16 cellular contexts compared by ENCODE assay signal in the genomic region with DNA sequence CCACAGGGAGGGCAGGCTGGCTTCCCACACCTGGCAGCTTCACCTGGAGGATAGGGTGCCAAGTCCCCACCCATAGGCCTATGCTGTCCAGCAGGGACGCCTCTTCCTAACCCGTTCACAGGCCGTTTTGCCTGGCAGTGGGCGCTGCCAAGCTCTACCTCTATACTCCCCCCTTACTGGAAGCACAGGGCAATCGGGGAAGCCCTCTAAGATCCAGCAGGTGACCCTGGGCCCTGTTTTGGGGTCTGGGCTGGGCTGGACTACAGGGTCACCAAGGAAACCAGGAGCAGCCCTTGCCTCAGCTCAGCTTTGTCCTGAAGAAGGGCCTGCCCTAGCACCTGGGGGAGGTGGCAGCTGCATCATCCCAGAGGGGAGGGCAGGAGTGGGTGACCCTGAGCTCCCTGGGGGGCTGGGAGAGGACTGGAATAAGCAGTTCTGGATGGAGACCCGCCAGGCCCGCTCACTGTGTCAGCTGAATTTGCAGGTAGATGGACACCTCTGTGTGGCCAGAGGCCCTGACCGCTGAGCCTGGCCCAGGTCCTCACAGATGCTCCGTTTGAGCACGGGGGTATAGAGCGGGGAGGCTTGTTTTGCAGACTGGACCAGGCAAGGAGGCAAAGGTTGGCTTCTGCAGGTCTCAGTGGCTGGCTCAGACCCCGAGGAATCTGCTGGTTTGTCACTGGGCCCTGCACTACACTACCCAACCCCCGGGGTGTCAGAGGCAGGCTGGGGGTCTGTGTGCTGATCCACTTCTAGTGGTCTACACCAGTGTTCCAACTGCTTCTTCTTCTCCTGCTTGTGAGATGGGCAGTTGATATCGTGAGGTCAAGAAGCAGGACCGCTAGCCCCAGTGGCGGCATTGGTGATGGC.
A peak's percentile ranks its signal among the peaks of the same experiment; 100 is the strongest.
DNase-seq lines count a peak whose midpoint lies in the region; ATAC-seq and TF ChIP-seq lines count a peak whose summit lies in the region.
"Had no signal": no experiment of that assay in that cellular context is flagged by ENCODE, and none has a peak within 500 bp of the region (broad histone marks: within the 10 kb centered on the region; RNA-seq: fewer than 3 reads in every experiment).

No MANE protein-coding gene starts in this region.

- no peak overlapping the region for H4K5ac ChIP-seq in IMR-90 (ENCODE audit: low read depth, low read length)

- no peaks in the 10 kb centered on the region for H3K9me1 ChIP-seq in IMR-90 (ENCODE audit: insufficient read depth, low read length)

- H3K18ac ChIP-seq in IMR-90 (ENCODE audit: low read depth, low read length), result no peak overlapping the region

- no peak overlapping the region for H2BK20ac ChIP-seq in IMR-90 (ENCODE audit: low read depth, low read length)

- H3K36me3 ChIP-seq in IMR-90 (ENCODE audit: control insufficient read depth, insufficient read depth, low read length), result no peaks in the 10 kb centered on the region
- no peaks in the 10 kb centered on the region for H3K36me3 ChIP-seq in hepatocyte (replicated peaks; ENCODE audit: insufficient read depth, low read depth)
- no peaks in the 10 kb centered on the region for H3K36me3 ChIP-seq in naive thymus-derived CD4-positive, alpha-beta T cell (ENCODE audit: control insufficient read depth in 2 of 3, insufficient read depth in 3 of 3, low read length in 3 of 3)
- no peaks in the 10 kb centered on the region for H3K36me3 ChIP-seq in vagina

- no peak overlapping the region for H2BK15ac ChIP-seq in IMR-90 (ENCODE audit: low read depth, low read length)

- H2AFZ ChIP-seq in IMR-90 (replicated peaks; ENCODE audit: low read length, poor library complexity), result peak overlapping the region; percentile 43
- H2AFZ ChIP-seq in hepatocyte, result no peak overlapping the region

- H2AK9ac ChIP-seq in IMR-90 (replicated peaks; ENCODE audit: low read depth, low read length, poor library complexity), result no peak overlapping the region

- BruUV-seq in IMR-90 (replicated peaks; lab: Mats Ljungman, UMichigan), result no TSS peak

- no peaks in the 10 kb centered on the region for H4K20me1 ChIP-seq in IMR-90 (ENCODE audit: insufficient read depth, low read length)
- no peaks in the 10 kb centered on the region for H4K20me1 ChIP-seq in hepatocyte (ENCODE audit: insufficient read depth, poor library complexity, severe bottlenecking)

- H3K4ac ChIP-seq in IMR-90 (ENCODE audit: low read depth, low read length), result no peak overlapping the region

- H3K56ac ChIP-seq in IMR-90 (ENCODE audit: extremely low read depth, insufficient read depth, low read length), result no peak overlapping the region

- H3K79me1 ChIP-seq in IMR-90 (ENCODE audit: low read depth in 1 of 2, low read length in 2 of 2), result no peaks in the 10 kb centered on the region

- no peak overlapping the region for H3K9ac ChIP-seq in IMR-90 (ENCODE audit: low read depth, low read length)

- H3K4me3 Mint-ChIP-seq in naive thymus-derived CD4-positive, alpha-beta T cell, result no peak overlapping the region
- H3K4me3 Mint-ChIP-seq in stimulated activated effector memory CD8-positive, alpha-beta T cell treated with anti-CD3 and anti-CD28 coated beads, Interleukin-12 subunit alpha, Interleukin-12 subunit beta, amount 100 ng/mL, for 72 hours, result no peak overlapping the region
- H3K4me3 Mint-ChIP-seq in activated CD4-positive, alpha-beta memory T cell treated with anti-CD3 and anti-CD28 coated beads, Interleukin-2, amount 10 ng/mL, durations not matched to agents 7 days and 5 days, result no peak overlapping the region
- H3K4me3 Mint-ChIP-seq in CD4-positive, alpha-beta T cell, result no peak overlapping the region
- H3K4me3 Mint-ChIP-seq: B cell; CD4-positive, CD25-positive, alpha-beta regulatory T cell had no signal

- H3K9me3 Mint-ChIP-seq in naive thymus-derived CD4-positive, alpha-beta T cell, result no peaks in the 10 kb centered on the region
- no peaks in the 10 kb centered on the region for H3K9me3 Mint-ChIP-seq in stimulated activated effector memory CD8-positive, alpha-beta T cell treated with anti-CD3 and anti-CD28 coated beads, Interleukin-12 subunit alpha, Interleukin-12 subunit beta, amount 100 ng/mL, for 72 hours
- no peaks in the 10 kb centered on the region for H3K9me3 Mint-ChIP-seq in activated CD4-positive, alpha-beta memory T cell treated with anti-CD3 and anti-CD28 coated beads, Interleukin-2, amount 10 ng/mL, durations not matched to agents 7 days and 5 days
- H3K9me3 Mint-ChIP-seq in CD4-positive, alpha-beta T cell, result no peaks in the 10 kb centered on the region

- H3K23ac ChIP-seq in IMR-90 (ENCODE audit: low read depth, low read length), result no peak overlapping the region

- no peaks in the 10 kb centered on the region for H3K36me3 Mint-ChIP-seq in naive thymus-derived CD4-positive, alpha-beta T cell
- no peaks in the 10 kb centered on the region for H3K36me3 Mint-ChIP-seq in stimulated activated effector memory CD8-positive, alpha-beta T cell treated with anti-CD3 and anti-CD28 coated beads, Interleukin-12 subunit alpha, Interleukin-12 subunit beta, amount 100 ng/mL, for 72 hours
- no peaks in the 10 kb centered on the region for H3K36me3 Mint-ChIP-seq in activated CD4-positive, alpha-beta memory T cell treated with anti-CD3 and anti-CD28 coated beads, Interleukin-2, amount 10 ng/mL, durations not matched to agents 7 days and 5 days (ENCODE audit: low read depth)
- no peaks in the 10 kb centered on the region for H3K36me3 Mint-ChIP-seq in CD4-positive, alpha-beta T cell (ENCODE audit: low read depth)
- H3K36me3 Mint-ChIP-seq: CD4-positive, CD25-positive, alpha-beta regulatory T cell had no signal

- POLR2A ChIA-PET in IMR-90 (lab: Charles Lee; ENCODE audit: unreplicated experiment), result no interaction called here
- POLR2A ChIA-PET in naive thymus-derived CD4-positive, alpha-beta T cell (lab: Charles Lee), result no interaction called here
- POLR2A ChIA-PET in activated CD4-positive, alpha-beta memory T cell treated with anti-CD3 and anti-CD28 coated beads, Interleukin-2, amount 10 ng/mL, durations not matched to agents 7 days and 5 days (lab: Charles Lee), result no interaction called here
- POLR2A ChIA-PET in CD4-positive, alpha-beta T cell (lab: Charles Lee), result no interaction called here

- dilution Hi-C loops in IMR-90 (cut with HindIII; ENCODE audit: low sequenced_read_pairs, unreplicated experiment), result no loop called here

- no peak for DNase-seq in IMR-90
- DNase-seq in hepatocyte (ENCODE audit: low spot score), result peak; percentile 3
- DNase-seq in naive thymus-derived CD4-positive, alpha-beta T cell, result no peak
- DNase-seq in vagina (ENCODE audit: extremely low spot score in 2 of 2), result peak; percentile 80 to 93
- no peak for DNase-seq in stimulated activated effector memory CD8-positive, alpha-beta T cell treated with anti-CD3 and anti-CD28 coated beads, Interleukin-12 subunit alpha, Interleukin-12 subunit beta, amount 100 ng/mL, for 72 hours (ENCODE audit: low spot score in 2 of 2)
- no peak for DNase-seq in activated CD4-positive, alpha-beta memory T cell treated with anti-CD3 and anti-CD28 coated beads, Interleukin-2, amount 10 ng/mL, durations not matched to agents 7 days and 5 days
- no peak for DNase-seq in CD4-positive, alpha-beta T cell
- DNase-seq: CD4-positive, CD25-positive, alpha-beta regulatory T cell; EL; HCEC 1CT; NCI-H187 treated with DMSO at 0.1 percent for 48 hours; NCI-H2171; NCI-H446; NK-92 treated with Interleukin-12 subunit alpha and Interleukin-12 subunit beta, amount 100 ng/mL, for 24 hours had no signal

- H3K27me3 ChIP-seq in IMR-90 (ENCODE audit: control insufficient read depth, insufficient read depth, low read length), result peaks cover 2% of the 10 kb centered on the region; the same call in 1 of the 2 replicates
- H3K27me3 ChIP-seq in hepatocyte, result no peaks in the 10 kb centered on the region
- H3K27me3 ChIP-seq in naive thymus-derived CD4-positive, alpha-beta T cell (ENCODE audit: control insufficient read depth in 2 of 2, insufficient read depth in 2 of 2, low read length in 2 of 2), result no peaks in the 10 kb centered on the region
- no peaks in the 10 kb centered on the region for H3K27me3 ChIP-seq in vagina
- H3K27me3 ChIP-seq in CD4-positive, alpha-beta T cell (ENCODE audit: control insufficient read depth, insufficient read depth, low read length), result no peaks in the 10 kb centered on the region

- H3K27ac ChIP-seq in IMR-90 (ENCODE audit: insufficient read depth, low read length) (no peak overlapping the region), hepatocyte (no peak overlapping the region), vagina (no peak overlapping the region)
- H3K27ac ChIP-seq in naive thymus-derived CD4-positive, alpha-beta T cell (ENCODE audit: low read depth, low read length), result no peak overlapping the region
- no peak overlapping the region for H3K27ac ChIP-seq in CD4-positive, alpha-beta T cell (ENCODE audit: low read depth, low read length)
- H3K27ac ChIP-seq: HL-60 had no signal

- H3K9me2 ChIP-seq in hepatocyte (replicated peaks; ENCODE audit: insufficient read depth), result no peaks in the 10 kb centered on the region

- no peak overlapping the region for H4K91ac ChIP-seq in IMR-90 (ENCODE audit: insufficient read depth, low read depth, low read length)

- H2BK5ac ChIP-seq in IMR-90 (ENCODE audit: low read depth, low read length, poor library complexity, severe bottlenecking), result no peak overlapping the region

- no peak overlapping the region for H4K8ac ChIP-seq in IMR-90 (ENCODE audit: low read depth in 2 of 2, low read length in 2 of 2)

- no peaks in the 10 kb centered on the region for H3K79me2 ChIP-seq in hepatocyte

- no peak for TF ChIP-seq POLR2A in IMR-90 (IDR thresholded peaks at IDR 0.05; ENCODE audit: low read depth, low read length)
- no peak for TF ChIP-seq POLR2A in vagina (IDR thresholded peaks at IDR 0.05)

- in situ Hi-C loops in IMR-90 (cut with MboI; ENCODE audit: low sequenced_read_pairs), result no loop called here

- no peaks in the 10 kb centered on the region for H3K9me3 ChIP-seq in IMR-90 (ENCODE audit: control insufficient read depth, insufficient read depth, low read length)
- no peaks in the 10 kb centered on the region for H3K9me3 ChIP-seq in hepatocyte (ENCODE audit: low read depth)
- no peaks in the 10 kb centered on the region for H3K9me3 ChIP-seq in naive thymus-derived CD4-positive, alpha-beta T cell (ENCODE audit: control insufficient read depth in 2 of 3, low read length in 3 of 3)
- H3K9me3 ChIP-seq in vagina, result no peaks in the 10 kb centered on the region
- no peaks in the 10 kb centered on the region for H3K9me3 ChIP-seq in CD4-positive, alpha-beta T cell (ENCODE audit: control insufficient read depth, low read length)

- no peak for TF ChIP-seq RAD21 in IMR-90 (IDR thresholded peaks at IDR 0.05; ENCODE audit: low read length)

- no peak overlapping the region for H3K27ac Mint-ChIP-seq in naive thymus-derived CD4-positive, alpha-beta T cell
- no peak overlapping the region for H3K27ac Mint-ChIP-seq in stimulated activated effector memory CD8-positive, alpha-beta T cell treated with anti-CD3 and anti-CD28 coated beads, Interleukin-12 subunit alpha, Interleukin-12 subunit beta, amount 100 ng/mL, for 72 hours
- H3K27ac Mint-ChIP-seq in activated CD4-positive, alpha-beta memory T cell treated with anti-CD3 and anti-CD28 coated beads, Interleukin-2, amount 10 ng/mL, durations not matched to agents 7 days and 5 days, result no peak overlapping the region
- no peak overlapping the region for H3K27ac Mint-ChIP-seq in CD4-positive, alpha-beta T cell
- H3K27ac Mint-ChIP-seq: B cell; CD4-positive, CD25-positive, alpha-beta regulatory T cell had no signal

- no peak for ATAC-seq in IMR-90 (ENCODE audit: low read depth)
- ATAC-seq in naive thymus-derived CD4-positive, alpha-beta T cell, result peak; percentile 20
- ATAC-seq in stimulated activated effector memory CD8-positive, alpha-beta T cell treated with anti-CD3 and anti-CD28 coated beads, Interleukin-12 subunit alpha, Interleukin-12 subunit beta, amount 100 ng/mL, for 72 hours, result no peak
- no peak for ATAC-seq in CD4-positive, alpha-beta T cell (ENCODE audit: poor library complexity)

- no peak overlapping the region for H2AK5ac ChIP-seq in IMR-90 (ENCODE audit: low read depth, low read length)

- no peaks in the 10 kb centered on the region for H3K4me1 Mint-ChIP-seq in naive thymus-derived CD4-positive, alpha-beta T cell
- no peaks in the 10 kb centered on the region for H3K4me1 Mint-ChIP-seq in stimulated activated effector memory CD8-positive, alpha-beta T cell treated with anti-CD3 and anti-CD28 coated beads, Interleukin-12 subunit alpha, Interleukin-12 subunit beta, amount 100 ng/mL, for 72 hours
- no peaks in the 10 kb centered on the region for H3K4me1 Mint-ChIP-seq in activated CD4-positive, alpha-beta memory T cell treated with anti-CD3 and anti-CD28 coated beads, Interleukin-2, amount 10 ng/mL, durations not matched to agents 7 days and 5 days
- H3K4me1 Mint-ChIP-seq in CD4-positive, alpha-beta T cell (ENCODE audit: low read depth), result no peaks in the 10 kb centered on the region
- H3K4me1 Mint-ChIP-seq: B cell; CD4-positive, CD25-positive, alpha-beta regulatory T cell had no signal

- intact Hi-C loops in IMR-90 (cut with micrococcal nuclease), result no loop called here
- intact Hi-C loops in naive thymus-derived CD4-positive, alpha-beta T cell (cut with micrococcal nuclease), result no loop called here
- intact Hi-C loops in vagina (cut with DNase I), result no loop called here
- intact Hi-C loops in CD4-positive, alpha-beta T cell (cut with DNase I, micrococcal nuclease), result no loop called here

- H3K4me1 ChIP-seq in IMR-90 (ENCODE audit: control insufficient read depth, insufficient read depth, low read length), result no peaks in the 10 kb centered on the region
- no peaks in the 10 kb centered on the region for H3K4me1 ChIP-seq in hepatocyte (ENCODE audit: insufficient read depth)
- H3K4me1 ChIP-seq in naive thymus-derived CD4-positive, alpha-beta T cell (ENCODE audit: control insufficient read depth in 2 of 2, insufficient read depth in 2 of 2, low read length in 2 of 2), result no peaks in the 10 kb centered on the region
- no peaks in the 10 kb centered on the region for H3K4me1 ChIP-seq in vagina

- H3K4me2 ChIP-seq in IMR-90 (ENCODE audit: low read depth, low read length) (no peak overlapping the region), hepatocyte (no peak overlapping the region)

- 75% methylated on average over 4 of the region's 16 CpGs; no CpG with 5 or more reads in 1 of the 2 experiments for WGBS in IMR-90 (ENCODE audit: extremely low coverage in 2 of 2, insufficient read length in 1 of 2), 2 experiments
- WGBS in hepatocyte (ENCODE audit: low lambda C conversion rate, missing lambda C conversion rate), result 91% methylated on average over 15 of the region's 16 CpGs

- CTCF ChIA-PET in IMR-90 (lab: Yijun Ruan, JAX), result interaction anchor here (0.5 kb wide), 1 partner anchor 201 kb away, joined by 3 read pairs; no protein-coding TSS in a partner anchor
- CTCF ChIA-PET in naive thymus-derived CD4-positive, alpha-beta T cell (lab: Charles Lee), result no interaction called here
- CTCF ChIA-PET in activated CD4-positive, alpha-beta memory T cell treated with anti-CD3 and anti-CD28 coated beads, Interleukin-2, amount 10 ng/mL, durations not matched to agents 7 days and 5 days (lab: Charles Lee), result no interaction called here
- CTCF ChIA-PET in CD4-positive, alpha-beta T cell (lab: Charles Lee), result no interaction called here

- peaks cover 0 to 8% (median 5%) of the 10 kb centered on the region in 5 donors for H3K27me3 Mint-ChIP-seq in naive thymus-derived CD4-positive, alpha-beta T cell
- H3K27me3 Mint-ChIP-seq in activated CD4-positive, alpha-beta memory T cell treated with anti-CD3 and anti-CD28 coated beads, Interleukin-2, amount 10 ng/mL, durations not matched to agents 7 days and 5 days, result no peaks in the 10 kb centered on the region
- no peaks in the 10 kb centered on the region for H3K27me3 Mint-ChIP-seq in CD4-positive, alpha-beta T cell
- H3K27me3 Mint-ChIP-seq: B cell; CD4-positive, CD25-positive, alpha-beta regulatory T cell had no signal

- no peak overlapping the region for H3K14ac ChIP-seq in IMR-90 (replicated peaks; ENCODE audit: low read depth, low read length)

- H2BK120ac ChIP-seq in IMR-90 (ENCODE audit: low read depth, low read length), result no peak overlapping the region

- no peak overlapping the region for H3K4me3 ChIP-seq in IMR-90 (ENCODE audit: insufficient read depth, low read depth, low read length)
- no peak overlapping the region for H3K4me3 ChIP-seq in hepatocyte
- H3K4me3 ChIP-seq in naive thymus-derived CD4-positive, alpha-beta T cell (ENCODE audit: low read length), result no peak overlapping the region
- H3K4me3 ChIP-seq in vagina, result no peak overlapping the region

- TF ChIP-seq CTCF in IMR-90 (conservative IDR thresholded peaks at IDR 0.05; ENCODE audit: low read depth, low read length) (no peak), hepatocyte (IDR thresholded peaks at IDR 0.05; ENCODE audit: poor library complexity) (no peak), vagina (IDR thresholded peaks at IDR 0.05) (no peak)
- TF ChIP-seq CTCF in CD4-positive, alpha-beta T cell (IDR thresholded peaks at IDR 0.05), result no peak

Comparison
In these comparisons a context has a peak if more than half of its experiments do, and no peak if none do; other contexts are left out.
1. DNase-seq: peak in hepatocyte (single experiment) and vagina (2 of 2); none in IMR-90 (single experiment), naive thymus-derived CD4-positive, alpha-beta T cell (0 of 9), stimulated activated effector memory CD8-positive, alpha-beta T cell treated with anti-CD3 and anti-CD28 coated beads, Interleukin-12 subunit alpha, Interleukin-12 subunit beta, amount 100 ng/mL, for 72 hours (0 of 2), activated CD4-positive, alpha-beta memory T cell treated with anti-CD3 and anti-CD28 coated beads, Interleukin-2, amount 10 ng/mL, durations not matched to agents 7 days and 5 days (single experiment) and CD4-positive, alpha-beta T cell (0 of 10).